ENCODE assay signal across 8 cellular contexts in the genomic region with DNA sequence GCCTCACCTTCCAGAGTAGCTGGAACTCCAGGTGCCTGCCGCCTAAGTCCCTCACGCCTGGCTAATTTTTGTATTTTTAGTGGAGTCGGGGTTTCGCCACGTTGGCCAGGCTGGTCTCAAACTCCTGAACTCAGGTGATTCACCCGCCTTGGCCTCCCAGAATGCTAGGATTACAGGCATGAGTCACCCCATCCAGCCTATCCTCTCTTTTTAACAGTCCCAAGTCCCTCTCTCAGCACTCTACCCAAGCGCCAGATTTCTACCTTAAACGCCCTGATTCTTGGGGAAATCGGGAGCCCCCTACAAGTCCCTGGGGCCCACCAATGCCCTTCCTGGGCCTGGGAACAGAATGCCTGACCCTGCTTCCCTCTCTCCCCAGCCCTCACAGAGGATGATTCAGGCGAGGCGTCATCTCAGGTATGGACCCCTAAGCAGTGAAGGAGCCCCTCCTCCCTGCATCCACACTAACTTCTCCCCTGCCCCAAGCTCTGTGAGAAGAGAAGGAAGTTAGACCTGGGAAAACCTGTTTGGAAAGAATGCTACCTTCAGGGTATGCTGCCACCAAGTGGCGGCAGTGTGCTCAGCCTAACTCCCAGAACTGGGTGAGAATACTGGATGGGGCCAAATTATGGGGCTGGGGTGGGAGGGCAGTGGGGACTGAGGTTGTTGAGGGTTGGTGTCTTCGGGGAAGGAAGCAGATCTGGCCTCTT. TPM values are rescaled to one million over a fixed set of nuclear protein-coding genes. Genes with fewer than 3 reads are reported as not detected.
A peak's percentile ranks its signal among the peaks of the same experiment; 100 is the strongest.
DNase-seq lines count a peak whose midpoint lies in the region; ATAC-seq, FAIRE-seq and TF ChIP-seq lines count a peak whose summit lies in the region.

No MANE protein-coding gene starts in this region.

- peak; percentile 49 for FAIRE-seq in GM19239 (lab: Jason Lieb, UNC)

- H3K36me3 Mint-ChIP-seq in CD8-positive, alpha-beta memory T cell, result no peaks in the 10 kb centered on the region

- H3K9me3 ChIP-seq in Panc1 (ENCODE audit: control insufficient read depth, insufficient read depth, low read depth, low read length) (no peaks in the 10 kb centered on the region), hepatocyte (ENCODE audit: low read depth) (no peaks in the 10 kb centered on the region)
- no peaks in the 10 kb centered on the region for H3K9me3 ChIP-seq in CD8-positive, alpha-beta memory T cell (ENCODE audit: low read length)

- no peak overlapping the region for H2AFZ ChIP-seq in hepatocyte

- peaks cover 0 to 4% (median 4%) of the 10 kb centered on the region in 3 donors for H3K4me1 Mint-ChIP-seq in CD8-positive, alpha-beta memory T cell

- H3K36me3 ChIP-seq in BJ (ENCODE audit: control insufficient read depth, insufficient read depth, low read length), result no peaks in the 10 kb centered on the region
- H3K36me3 ChIP-seq in Panc1 (ENCODE audit: control insufficient read depth, insufficient read depth, low read length), result no peaks in the 10 kb centered on the region
- H3K36me3 ChIP-seq in hepatocyte (replicated peaks; ENCODE audit: insufficient read depth, low read depth), result no peaks in the 10 kb centered on the region
- H3K36me3 ChIP-seq in CD8-positive, alpha-beta memory T cell (ENCODE audit: insufficient read depth, low read length), result no peaks in the 10 kb centered on the region

- BruUV-seq in Panc1 (replicated peaks; lab: Mats Ljungman, UMichigan), result no TSS peak

- H3K27ac Mint-ChIP-seq in CD8-positive, alpha-beta memory T cell, result no peak overlapping the region

- no peaks in the 10 kb centered on the region for H4K20me1 ChIP-seq in hepatocyte (ENCODE audit: insufficient read depth, poor library complexity, severe bottlenecking)

- intact Hi-C loops in Panc1 (cut with micrococcal nuclease; ENCODE audit: unreplicated experiment), result loop anchor here (10.0 kb wide), 2 partner anchors 64 to 224 kb away; a partner anchor contains a TSS

- CTCF ChIA-PET in BJ (lab: Yijun Ruan, JAX), result interaction anchor here (0.6 to 1.9 kb wide), 6 partner anchors 9 to 223 kb away, joined by 3 to 7 read pairs (median 4); a partner anchor contains a TSS
- CTCF ChIA-PET in Panc1 (lab: Charles Lee), result interaction anchor here (0.7 kb wide), 1 partner anchor 79 kb away, joined by 5 read pairs; no protein-coding TSS in a partner anchor
- CTCF ChIA-PET in CD8-positive, alpha-beta memory T cell (lab: Charles Lee), result interaction anchor here (1.0 kb wide), 1 partner anchor 16 kb away, joined by 3 read pairs; no protein-coding TSS in a partner anchor

- in situ Hi-C loops in Panc1 (cut with HindIII; ENCODE audit: low pct_unique_long_range_greater_than_20kb, low sequenced_read_pairs), result no loop called here

- no peak overlapping the region for H3K27ac ChIP-seq in Panc1 (ENCODE audit: low read length)
- H3K27ac ChIP-seq in hepatocyte, result no peak overlapping the region
- H3K27ac ChIP-seq in CD8-positive, alpha-beta memory T cell (ENCODE audit: low read depth, low read length), result no peak overlapping the region

- 70% methylated on average over 12 of the region's 13 CpGs for WGBS in hepatocyte (ENCODE audit: low lambda C conversion rate, missing lambda C conversion rate)

- DNase-seq in BJ (ENCODE audit: low read depth), result no peak
- no peak for DNase-seq in GM19239 (ENCODE audit: insufficient read length, low spot score)
- DNase-seq in Panc1 (ENCODE audit: low read depth, low spot score), result no peak
- DNase-seq in hepatocyte (ENCODE audit: low spot score), result peak; percentile 55
- DNase-seq in CD8-positive, alpha-beta memory T cell, result no peak
- DNase-seq in SW 1271 (lab: John Stamatoyannopoulos, UW), result no peak
- no peak for DNase-seq in stimulated activated CD4-positive, alpha-beta T cell treated with anti-CD3 and anti-CD28 coated beads, Interleukin-2, amount 100 ng/mL, for 48 hours
- DNase-seq in SHP77 treated with DMSO at 0.1 percent for 48 hours (lab: John Stamatoyannopoulos, UW), result no peak

- no peaks in the 10 kb centered on the region for H3K4me1 ChIP-seq in Panc1 (ENCODE audit: control insufficient read depth, insufficient read depth, low read length)
- no peaks in the 10 kb centered on the region for H3K4me1 ChIP-seq in hepatocyte (ENCODE audit: insufficient read depth)
- peaks cover 5% of the 10 kb centered on the region for H3K4me1 ChIP-seq in CD8-positive, alpha-beta memory T cell (ENCODE audit: insufficient read depth, low read length)

- no peaks in the 10 kb centered on the region for H3K9me3 Mint-ChIP-seq in CD8-positive, alpha-beta memory T cell

- no peak overlapping the region for H3K4me3 Mint-ChIP-seq in CD8-positive, alpha-beta memory T cell

- no peak overlapping the region for H3K4me2 ChIP-seq in hepatocyte

- peak; percentile 43; the same call in 1 of the 2 replicates for ATAC-seq in Panc1

- H3K79me2 ChIP-seq in hepatocyte, result no peaks in the 10 kb centered on the region

- H3K27me3 ChIP-seq in BJ (ENCODE audit: control insufficient read depth, insufficient read depth, low read length) (no peaks in the 10 kb centered on the region), Panc1 (ENCODE audit: control insufficient read depth, insufficient read depth, low read length) (no peaks in the 10 kb centered on the region), hepatocyte (no peaks in the 10 kb centered on the region)
- H3K27me3 ChIP-seq in CD8-positive, alpha-beta memory T cell (ENCODE audit: insufficient read depth, low read length, poor library complexity, severe bottlenecking), result no peaks in the 10 kb centered on the region

- no peaks in the 10 kb centered on the region for H3K9me2 ChIP-seq in hepatocyte (replicated peaks; ENCODE audit: insufficient read depth)

- H3K4me3 ChIP-seq in BJ (ENCODE audit: low read depth, low read length), result no peak overlapping the region
- H3K4me3 ChIP-seq in Panc1 (ENCODE audit: low read depth in 2 of 2, low read length in 2 of 2), result no peak overlapping the region
- H3K4me3 ChIP-seq in hepatocyte, result no peak overlapping the region
- H3K4me3 ChIP-seq in CD8-positive, alpha-beta memory T cell (ENCODE audit: low read length), result no peak overlapping the region

- peaks cover 0 to 22% of the 10 kb centered on the region in 2 donors for H3K27me3 Mint-ChIP-seq in CD8-positive, alpha-beta memory T cell

- POLR2A ChIA-PET in BJ (lab: Charles Lee), result no interaction called here
- POLR2A ChIA-PET in Panc1 (lab: Charles Lee), result no interaction called here
- POLR2A ChIA-PET in CD8-positive, alpha-beta memory T cell (lab: Charles Lee), result no interaction called here

- TF ChIP-seq CTCF in BJ (IDR thresholded peaks at IDR 0.05; ENCODE audit: insufficient read depth, low read depth, low read length) (peak; percentile 58), Panc1 (IDR thresholded peaks at IDR 0.05) (peak; percentile 62; the same call in 1 of the 2 replicates), hepatocyte (IDR thresholded peaks at IDR 0.05; ENCODE audit: poor library complexity) (peak; percentile 50)

RNA-seq across cellular contexts. Expression of a gene that starts 20.8 kb away (rescaled TPM):
- polyA plus RNA-seq in BJ (2011; rRNA removed) (1.2 TPM in 2 replicates), hepatocyte (7.6 and 8.2 TPM in 2 replicates)
- 0.95 and 1.8 TPM in 2 replicates for polyA minus RNA-seq in BJ (2011; rRNA and poly(A)+ RNA removed)
- total RNA-seq in Panc1 (2021; ENCODE audit: unreplicated experiment) (3.0 TPM), hepatocyte (3.0 and 5.9 TPM in 2 replicates)
- polyA plus RNA-seq in Panc1 (2012; ENCODE audit: insufficient read length), result 5.4 TPM
- 10 to 100 TPM; 14.2 to 14.8 TPM for total RNA-seq in CD8-positive, alpha-beta memory T cell
- not detected for polyA plus RNA-seq in CD8-positive, alpha-beta memory T cell

RNA-seq across cellular contexts. Expression of a gene that starts 26.1 kb away (rescaled TPM):
- polyA plus RNA-seq in BJ (2011; rRNA removed) (0.22 and 0.25 TPM in 2 replicates), hepatocyte (1.5 and 2.0 TPM in 2 replicates)
- not detected in 2 replicates for polyA minus RNA-seq in BJ (2011; rRNA and poly(A)+ RNA removed)
- total RNA-seq in Panc1 (2021; ENCODE audit: unreplicated experiment) (0.26 TPM), hepatocyte (0.84 and 3.4 TPM in 2 replicates)
- polyA plus RNA-seq in Panc1 (2012; ENCODE audit: insufficient read length), result 0.39 TPM
- total RNA-seq in CD8-positive, alpha-beta memory T cell, result under 1 TPM; 0.89 to 0.90 TPM
- polyA plus RNA-seq in CD8-positive, alpha-beta memory T cell, result 0.48 TPM

RNA-seq across cellular contexts. Expression of a gene that starts 26.2 kb away (rescaled TPM):
- polyA plus RNA-seq in BJ (2011; rRNA removed), result 14.6 and 22.3 TPM in 2 replicates
- 8.2 and 8.9 TPM in 2 replicates for polyA minus RNA-seq in BJ (2011; rRNA and poly(A)+ RNA removed)
- 19.8 TPM for total RNA-seq in Panc1 (2021; ENCODE audit: unreplicated experiment)
- 29.2 TPM for polyA plus RNA-seq in Panc1 (2012; ENCODE audit: insufficient read length)
- total RNA-seq in hepatocyte, result 15.6 and 15.7 TPM in 2 replicates
- polyA plus RNA-seq in hepatocyte, result 9.9 and 16.8 TPM in 2 replicates
- total RNA-seq in CD8-positive, alpha-beta memory T cell, result 10 to 100 TPM; 33.5 to 38.6 TPM
- 1.6 TPM for polyA plus RNA-seq in CD8-positive, alpha-beta memory T cell

RNA-seq across cellular contexts. Expression of a gene that starts 38.3 kb away (rescaled TPM):
- polyA plus RNA-seq in BJ (2011; rRNA removed) (12.4 and 14.5 TPM in 2 replicates), hepatocyte (13.1 and 16.0 TPM in 2 replicates)
- 7.5 and 8.0 TPM in 2 replicates for polyA minus RNA-seq in BJ (2011; rRNA and poly(A)+ RNA removed)
- total RNA-seq in Panc1 (2021; ENCODE audit: unreplicated experiment) (15.9 TPM), hepatocyte (12.3 and 18.8 TPM in 2 replicates)
- 22.8 TPM for polyA plus RNA-seq in Panc1 (2012; ENCODE audit: insufficient read length)
- 10 to 100 TPM; 38.8 to 41.2 TPM for total RNA-seq in CD8-positive, alpha-beta memory T cell
- 29.6 TPM for polyA plus RNA-seq in CD8-positive, alpha-beta memory T cell

RNA-seq across cellular contexts. Expression of a gene that starts 55.1 kb away (rescaled TPM):
- polyA plus RNA-seq in BJ (2011; rRNA removed), result not detected in 2 replicates
- not detected in 2 replicates for polyA minus RNA-seq in BJ (2011; rRNA and poly(A)+ RNA removed)
- not detected for total RNA-seq in Panc1 (2021; ENCODE audit: unreplicated experiment)
- not detected for polyA plus RNA-seq in Panc1 (2012; ENCODE audit: insufficient read length)
- total RNA-seq in hepatocyte, result 21.7 and 31.9 TPM in 2 replicates
- 31.2 and 48.5 TPM in 2 replicates for polyA plus RNA-seq in hepatocyte
- not detected for total RNA-seq in CD8-positive, alpha-beta memory T cell
- 0.07 TPM for polyA plus RNA-seq in CD8-positive, alpha-beta memory T cell
